In genomic region chr5:77639624-77640023, GRCh38 we compare ENCODE assay signal across 1 cellular context.
TF ChIP-seq lines count a peak whose summit lies in the region.

No MANE protein-coding gene starts in this region.

TF ChIP-seq in GM23338, 12 proteins besides CTCF, POLR2A, EP300 and RAD21 (continued from another document):
- TF ChIP-seq REST (IDR thresholded peaks at IDR 0.05; ENCODE audit: unreplicated experiment) (no peak), POLR2AphosphoS5 (IDR thresholded peaks at IDR 0.05; ENCODE audit: low read depth) (no peak), EZH2 (IDR thresholded peaks at IDR 0.05; ENCODE audit: low read depth, unreplicated experiment) (peak; percentile 90), ZNF114 (CRISPR knock-in tag; IDR thresholded peaks at IDR 0.05) (no peak), STAT1 (IDR thresholded peaks at IDR 0.05; ENCODE audit: unreplicated experiment) (no peak)
- TF ChIP-seq, protein P1, sequence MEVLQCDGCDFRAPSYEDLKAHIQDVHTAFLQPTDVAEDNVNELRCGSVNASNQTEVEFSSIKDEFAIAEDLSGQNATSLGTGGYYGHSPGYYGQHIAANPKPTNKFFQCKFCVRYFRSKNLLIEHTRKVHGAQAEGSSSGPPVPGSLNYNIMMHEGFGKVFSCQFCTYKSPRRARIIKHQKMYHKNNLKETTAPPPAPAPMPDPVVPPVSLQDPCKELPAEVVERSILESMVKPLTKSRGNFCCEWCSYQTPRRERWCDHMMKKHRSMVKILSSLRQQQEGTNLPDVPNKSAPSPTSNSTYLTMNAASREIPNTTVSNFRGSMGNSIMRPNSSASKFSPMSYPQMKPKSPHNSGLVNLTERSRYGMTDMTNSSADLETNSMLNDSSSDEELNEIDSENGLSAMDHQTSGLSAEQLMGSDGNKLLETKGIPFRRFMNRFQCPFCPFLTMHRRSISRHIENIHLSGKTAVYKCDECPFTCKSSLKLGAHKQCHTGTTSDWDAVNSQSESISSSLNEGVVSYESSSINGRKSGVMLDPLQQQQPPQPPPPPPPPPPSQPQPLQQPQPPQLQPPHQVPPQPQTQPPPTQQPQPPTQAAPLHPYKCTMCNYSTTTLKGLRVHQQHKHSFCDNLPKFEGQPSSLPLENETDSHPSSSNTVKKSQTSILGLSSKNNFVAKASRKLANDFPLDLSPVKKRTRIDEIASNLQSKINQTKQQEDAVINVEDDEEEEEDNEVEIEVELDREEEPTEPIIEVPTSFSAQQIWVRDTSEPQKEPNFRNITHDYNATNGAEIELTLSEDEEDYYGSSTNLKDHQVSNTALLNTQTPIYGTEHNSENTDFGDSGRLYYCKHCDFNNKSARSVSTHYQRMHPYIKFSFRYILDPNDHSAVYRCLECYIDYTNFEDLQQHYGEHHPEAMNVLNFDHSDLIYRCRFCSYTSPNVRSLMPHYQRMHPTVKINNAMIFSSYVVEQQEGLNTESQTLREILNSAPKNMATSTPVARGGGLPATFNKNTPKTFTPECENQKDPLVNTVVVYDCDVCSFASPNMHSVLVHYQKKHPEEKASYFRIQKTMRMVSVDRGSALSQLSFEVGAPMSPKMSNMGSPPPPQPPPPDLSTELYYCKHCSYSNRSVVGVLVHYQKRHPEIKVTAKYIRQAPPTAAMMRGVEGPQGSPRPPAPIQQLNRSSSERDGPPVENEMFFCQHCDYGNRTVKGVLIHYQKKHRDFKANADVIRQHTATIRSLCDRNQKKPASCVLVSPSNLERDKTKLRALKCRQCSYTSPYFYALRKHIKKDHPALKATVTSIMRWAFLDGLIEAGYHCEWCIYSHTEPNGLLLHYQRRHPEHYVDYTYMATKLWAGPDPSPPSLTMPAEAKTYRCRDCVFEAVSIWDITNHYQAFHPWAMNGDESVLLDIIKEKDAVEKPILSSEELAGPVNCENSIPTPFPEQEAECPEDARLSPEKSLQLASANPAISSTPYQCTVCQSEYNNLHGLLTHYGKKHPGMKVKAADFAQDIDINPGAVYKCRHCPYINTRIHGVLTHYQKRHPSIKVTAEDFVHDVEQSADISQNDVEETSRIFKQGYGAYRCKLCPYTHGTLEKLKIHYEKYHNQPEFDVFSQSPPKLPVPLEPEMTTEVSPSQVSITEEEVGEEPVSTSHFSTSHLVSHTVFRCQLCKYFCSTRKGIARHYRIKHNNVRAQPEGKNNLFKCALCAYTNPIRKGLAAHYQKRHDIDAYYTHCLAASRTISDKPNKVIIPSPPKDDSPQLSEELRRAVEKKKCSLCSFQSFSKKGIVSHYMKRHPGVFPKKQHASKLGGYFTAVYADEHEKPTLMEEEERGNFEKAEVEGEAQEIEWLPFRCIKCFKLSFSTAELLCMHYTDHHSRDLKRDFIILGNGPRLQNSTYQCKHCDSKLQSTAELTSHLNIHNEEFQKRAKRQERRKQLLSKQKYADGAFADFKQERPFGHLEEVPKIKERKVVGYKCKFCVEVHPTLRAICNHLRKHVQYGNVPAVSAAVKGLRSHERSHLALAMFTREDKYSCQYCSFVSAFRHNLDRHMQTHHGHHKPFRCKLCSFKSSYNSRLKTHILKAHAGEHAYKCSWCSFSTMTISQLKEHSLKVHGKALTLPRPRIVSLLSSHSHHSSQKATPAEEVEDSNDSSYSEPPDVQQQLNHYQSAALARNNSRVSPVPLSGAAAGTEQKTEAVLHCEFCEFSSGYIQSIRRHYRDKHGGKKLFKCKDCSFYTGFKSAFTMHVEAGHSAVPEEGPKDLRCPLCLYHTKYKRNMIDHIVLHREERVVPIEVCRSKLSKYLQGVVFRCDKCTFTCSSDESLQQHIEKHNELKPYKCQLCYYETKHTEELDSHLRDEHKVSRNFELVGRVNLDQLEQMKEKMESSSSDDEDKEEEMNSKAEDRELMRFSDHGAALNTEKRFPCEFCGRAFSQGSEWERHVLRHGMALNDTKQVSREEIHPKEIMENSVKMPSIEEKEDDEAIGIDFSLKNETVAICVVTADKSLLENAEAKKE (CRISPR knock-in tag; IDR thresholded peaks at IDR 0.05), result no peak
